Comparison of ENCODE assay signal across 23 cellular contexts in the genomic region with DNA sequence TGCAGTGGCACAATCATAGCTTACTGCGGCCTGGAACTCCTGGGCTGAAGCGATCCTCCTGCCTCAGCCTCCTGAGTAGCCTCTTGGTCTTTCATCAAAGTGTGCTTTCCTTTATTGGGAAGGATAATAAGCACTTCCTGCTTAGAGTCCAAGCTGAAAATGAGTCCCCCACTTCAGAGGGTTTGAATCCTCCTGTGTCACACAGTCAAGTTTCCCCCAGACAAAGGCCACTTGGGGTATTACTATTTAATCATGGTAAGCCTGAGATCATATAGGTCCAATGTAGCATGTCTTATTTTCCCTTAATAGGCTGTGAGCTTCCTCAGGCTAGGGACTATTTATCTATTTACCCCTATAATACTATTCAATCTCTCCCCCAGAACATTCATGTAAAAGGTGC. TPM values are rescaled to one million over a fixed set of nuclear protein-coding genes. Genes with fewer than 3 reads are reported as not detected.
DNase-seq lines count a peak whose midpoint lies in the region; TF ChIP-seq lines count a peak whose summit lies in the region.
"Had no signal": no experiment of that assay in that cellular context is flagged by ENCODE, and none has a peak within 500 bp of the region (broad histone marks: within the 10 kb centered on the region; RNA-seq: fewer than 3 reads in every experiment).

No MANE protein-coding gene starts in this region.

- no peaks in the 10 kb centered on the region for H3K27me3 Mint-ChIP-seq in neural progenitor cell (ENCODE audit: insufficient read depth, low read depth)

- CTCF ChIA-PET in HEK293 (lab: Yijun Ruan, JAX) (no interaction called here), OCI-LY7 (lab: Charles Lee; ENCODE audit: unreplicated experiment) (no interaction called here), PC-9 (lab: Charles Lee) (interaction anchor here (0.6 kb wide), 2 partner anchors 12 to 87 kb away, joined by 3 read pairs; no protein-coding TSS in a partner anchor)

- H3K4me1 ChIP-seq in HEK293 (ENCODE audit: control insufficient read depth, insufficient read depth, low read length) (no peaks in the 10 kb centered on the region), OCI-LY3 (ENCODE audit: low read length) (0 out of 2 replicates have a peak, but pooled peaks cover 2% of the 10 kb centered on the region), neural progenitor cell (peaks cover 16% of the 10 kb centered on the region), OCI-LY7 (ENCODE audit: insufficient read depth, low read length, poor library complexity, severe bottlenecking) (no peaks in the 10 kb centered on the region), PC-9 (replicated peaks; ENCODE audit: insufficient read depth) (no peaks in the 10 kb centered on the region)
- H3K4me1 ChIP-seq: BE2C; BLaER1 treated with 17β-estradiol and CSF1 and Interleukin-3, amounts not matched to agents 10 nM and 100 nM had no signal

- H4K20me1 ChIP-seq in OCI-LY3 (ENCODE audit: insufficient read depth, low read length) = no peaks in the 10 kb centered on the region
- H4K20me1 ChIP-seq in neural progenitor cell (ENCODE audit: low read depth) = no peaks in the 10 kb centered on the region
- no peaks in the 10 kb centered on the region for H4K20me1 ChIP-seq in OCI-LY7 (ENCODE audit: insufficient read depth, low read length)
- no peaks in the 10 kb centered on the region for H4K20me1 ChIP-seq in PC-9 (ENCODE audit: insufficient read depth)
- H4K20me1 ChIP-seq: BLaER1 treated with 17β-estradiol and CSF1 and Interleukin-3, amounts not matched to agents 10 nM and 100 nM had no signal

- DNase-seq in DMS 273 (lab: John Stamatoyannopoulos, UW; ENCODE audit: unreplicated experiment) (peak; percentile 11), DMS 273 treated with DMSO at 0.1 percent for 48 hours (lab: John Stamatoyannopoulos, UW) (no peak), neural progenitor cell (ENCODE audit: low spot score) (no peak), OCI-LY7 (ENCODE audit: low spot score) (no peak), PC-9 (no peak), NCI-H2081 (lab: John Stamatoyannopoulos, UW) (no peak)
- DNase-seq: ACHN; AML-193; BE2C; Calu3; CD4-positive, alpha-beta memory T cell; COR-L47; DMS79; EL; GF-D8; GOT3 had no signal

- H3F3A ChIP-seq in neural progenitor cell (ENCODE audit: low read depth) (peaks cover 23% of the 10 kb centered on the region), PC-9 (ENCODE audit: insufficient read depth, low read depth) (no peaks in the 10 kb centered on the region)

- BruUV-seq in OCI-LY7 (replicated peaks; lab: Mats Ljungman, UMichigan) = no TSS peak
- no TSS peak for BruUV-seq in PC-9 (replicated peaks; lab: Mats Ljungman, UMichigan)

- no peak overlapping the region for H3K4me2 ChIP-seq in OCI-LY3 (ENCODE audit: low read length)
- H3K4me2 ChIP-seq in neural progenitor cell = no peak overlapping the region
- H3K4me2 ChIP-seq in OCI-LY7 (ENCODE audit: low read length) = no peak overlapping the region
- no peak overlapping the region for H3K4me2 ChIP-seq in PC-9
- H3K4me2 ChIP-seq: BLaER1 treated with 17β-estradiol and CSF1 and Interleukin-3, amounts not matched to agents 10 nM and 100 nM had no signal

- intact Hi-C loops in OCI-LY7 (cut with micrococcal nuclease; ENCODE audit: unreplicated experiment) = no loop called here
- intact Hi-C loops in PC-9 (cut with micrococcal nuclease; ENCODE audit: unreplicated experiment) = no loop called here

- TF ChIP-seq CTCF in HEK293 (tag by site-specific recombination; IDR thresholded peaks at IDR 0.05) = no peak
- TF ChIP-seq CTCF in OCI-LY3 (IDR thresholded peaks at IDR 0.05; ENCODE audit: low read depth, low read length) = no peak
- TF ChIP-seq CTCF in neural progenitor cell (IDR thresholded peaks at IDR 0.05) = no peak
- no peak for TF ChIP-seq CTCF in OCI-LY7 (conservative IDR thresholded peaks at IDR 0.05; ENCODE audit: low read length)
- no peak for TF ChIP-seq CTCF in PC-9 (conservative IDR thresholded peaks at IDR 0.05)

- peak overlapping the region; percentile 57 for H3K27ac Mint-ChIP-seq in neural progenitor cell
- H3K27ac Mint-ChIP-seq: CD14-positive monocyte; CD4-positive, alpha-beta memory T cell had no signal

- H3K9me2 ChIP-seq in OCI-LY7 (ENCODE audit: insufficient read depth, low read length) = no peaks in the 10 kb centered on the region
- H3K9me2 ChIP-seq in PC-9 (ENCODE audit: insufficient read depth) = no peaks in the 10 kb centered on the region

- H3K27me3 ChIP-seq in OCI-LY3 (ENCODE audit: low read depth, low read length) (peaks cover 6% of the 10 kb centered on the region; the same call in 1 of the 2 replicates), neural progenitor cell (no peaks in the 10 kb centered on the region), PC-9 (ENCODE audit: insufficient read depth, low read depth) (no peaks in the 10 kb centered on the region)
- H3K27me3 ChIP-seq: BE2C; BLaER1 treated with 17β-estradiol and CSF1 and Interleukin-3, amounts not matched to agents 10 nM and 100 nM had no signal

- H3K9me3 ChIP-seq in HEK293 (ENCODE audit: control insufficient read depth, insufficient read depth, low read depth, low read length) (no peaks in the 10 kb centered on the region), OCI-LY3 (ENCODE audit: insufficient read depth, low read length) (no peaks in the 10 kb centered on the region), neural progenitor cell (ENCODE audit: low read depth) (no peaks in the 10 kb centered on the region), OCI-LY7 (ENCODE audit: low read length) (no peaks in the 10 kb centered on the region), PC-9 (ENCODE audit: insufficient read depth, low read depth) (no peaks in the 10 kb centered on the region)
- H3K9me3 ChIP-seq: BE2C; BLaER1 treated with 17β-estradiol and CSF1 and Interleukin-3, amounts not matched to agents 10 nM and 100 nM; HAP-1 had no signal

- POLR2A ChIA-PET in HEK293 (lab: Yijun Ruan, JAX) (no interaction called here), OCI-LY7 (lab: Charles Lee) (no interaction called here), PC-9 (lab: Charles Lee; ENCODE audit: unreplicated experiment) (no interaction called here)

- no peaks in the 10 kb centered on the region for H3K9me3 Mint-ChIP-seq in neural progenitor cell
- H3K9me3 Mint-ChIP-seq: CD14-positive monocyte; CD4-positive, alpha-beta memory T cell had no signal

- H3K4me3 Mint-ChIP-seq in neural progenitor cell = no peak overlapping the region
- H3K4me3 Mint-ChIP-seq: CD14-positive monocyte; CD4-positive, alpha-beta memory T cell had no signal

- peaks cover 42% of the 10 kb centered on the region for H3K4me1 Mint-ChIP-seq in neural progenitor cell
- H3K4me1 Mint-ChIP-seq: CD14-positive monocyte; CD4-positive, alpha-beta memory T cell had no signal

- H3K27ac ChIP-seq in HEK293 (ENCODE audit: extremely low read depth, low read depth, low read length) (no peak overlapping the region), OCI-LY3 (ENCODE audit: low read length) (no peak overlapping the region), neural progenitor cell (no peak overlapping the region), OCI-LY7 (ENCODE audit: low read depth, low read length, poor library complexity, severe bottlenecking) (no peak overlapping the region), PC-9 (no peak overlapping the region)
- H3K27ac ChIP-seq: 22Rv1; BLaER1 treated with 17β-estradiol and CSF1 and Interleukin-3, amounts not matched to agents 10 nM and 100 nM had no signal

- H3K9ac ChIP-seq in OCI-LY3 (ENCODE audit: low read length) (no peak overlapping the region), neural progenitor cell (no peak overlapping the region)
- H3K9ac ChIP-seq: BLaER1 treated with 17β-estradiol and CSF1 and Interleukin-3, amounts not matched to agents 10 nM and 100 nM had no signal

- peaks cover 2% of the 10 kb centered on the region for H3K36me3 Mint-ChIP-seq in neural progenitor cell
- H3K36me3 Mint-ChIP-seq: CD14-positive monocyte; CD4-positive, alpha-beta memory T cell had no signal

- H3K4me3 ChIP-seq in HEK293 (ENCODE audit: low read depth, low read length) (no peak overlapping the region), OCI-LY3 (ENCODE audit: low read length) (no peak overlapping the region), neural progenitor cell (no peak overlapping the region), OCI-LY7 (ENCODE audit: low read depth, low read length, poor library complexity, severe bottlenecking) (no peak overlapping the region), PC-9 (no peak overlapping the region)
- H3K4me3 ChIP-seq: BLaER1 treated with 17β-estradiol and CSF1 and Interleukin-3, amounts not matched to agents 10 nM and 100 nM; HAP-1 had no signal

- H3K79me2 ChIP-seq in OCI-LY3 (ENCODE audit: low read length) (no peaks in the 10 kb centered on the region), neural progenitor cell (ENCODE audit: low read depth) (no peaks in the 10 kb centered on the region), OCI-LY7 (ENCODE audit: insufficient read depth, low read depth, low read length) (no peaks in the 10 kb centered on the region), PC-9 (ENCODE audit: low read depth) (no peaks in the 10 kb centered on the region)

- H2AFZ ChIP-seq in OCI-LY3 (ENCODE audit: low read depth, low read length) = peak overlapping the region; percentile 46; the same call in 1 of the 2 replicates
- no peak overlapping the region for H2AFZ ChIP-seq in neural progenitor cell (replicated peaks)
- no peak overlapping the region for H2AFZ ChIP-seq in OCI-LY7 (ENCODE audit: low read length)
- H2AFZ ChIP-seq in PC-9 = no peak overlapping the region

- H3K36me3 ChIP-seq in HEK293 (ENCODE audit: control insufficient read depth in 2 of 2, insufficient read depth in 1 of 2, low read length in 2 of 2) = no peaks in the 10 kb centered on the region
- H3K36me3 ChIP-seq in OCI-LY3 (replicated peaks; ENCODE audit: low read depth, low read length) = no peaks in the 10 kb centered on the region
- no peaks in the 10 kb centered on the region for H3K36me3 ChIP-seq in neural progenitor cell
- H3K36me3 ChIP-seq in OCI-LY7 (ENCODE audit: insufficient read depth, low read length) = no peaks in the 10 kb centered on the region
- H3K36me3 ChIP-seq in PC-9 (ENCODE audit: low read depth) = no peaks in the 10 kb centered on the region
- H3K36me3 ChIP-seq: BE2C; BLaER1 treated with 17β-estradiol and CSF1 and Interleukin-3, amounts not matched to agents 10 nM and 100 nM; HAP-1 had no signal

RNA-seq across cellular contexts. Expression of a gene that starts 11.4 kb away (rescaled TPM):
- total RNA-seq in neural progenitor cell (ENCODE audit: low replicate concordance) (not detected in 2 replicates), OCI-LY7 (2022) (not detected in 2 replicates), PC-9 (2021) (not detected in 2 replicates)
- total RNA-seq in OCI-LY7 (2014; rRNA removed; shearing (Covaris generic)) = not detected in 2 replicates
- total RNA-seq: Calu3; CD4-positive, alpha-beta memory T cell; G401 had no signal

RNA-seq across cellular contexts. Expression of a gene that starts 28.0 kb away (rescaled TPM):
- total RNA-seq in neural progenitor cell (ENCODE audit: low replicate concordance) = 79.4 and 106 TPM in 2 replicates
- total RNA-seq in OCI-LY7 (2014; rRNA removed; shearing (Covaris generic)) = 1.5 and 1.7 TPM in 2 replicates
- 1.1 and 1.2 TPM in 2 replicates for total RNA-seq in OCI-LY7 (2022)
- 26.8 and 30.9 TPM in 2 replicates for total RNA-seq in PC-9 (2021)

Comparison
In these comparisons a context has a peak if more than half of its experiments do, and no peak if none do; other contexts are left out.
1. RNA of a gene that starts 28.0 kb away (total RNA-seq): 79.4 to 106 TPM in neural progenitor cell and 26.8 to 30.9 TPM in PC-9; 1.1 to 1.7 TPM in OCI-LY7; every median in the first group is over 10 times any median in the second.